ENCODE assay signal across 24 cellular contexts in genomic region chr6:31770860-31771259, GRCh38. TPM values are rescaled to one million over a fixed set of nuclear protein-coding genes. Genes with fewer than 3 reads are reported as not detected.
"Had no signal": no experiment of that assay in that cellular context is flagged by ENCODE, and none has a peak within 500 bp of the region (broad histone marks: within the 10 kb centered on the region; RNA-seq: fewer than 3 reads in every experiment).

No MANE protein-coding gene starts in this region.

- H3K27ac Mint-ChIP-seq: activated T-cell treated with anti-CD3 and anti-CD28 coated beads, Interleukin-2, amount 50 U/mL, for 72 hours; dendritic cell treated with granulocyte-macrophage colony-stimulating factor and Interleukin-4, amounts not matched to agents 40 ng/mL and 50 ng/mL, for 4 days; nephron progenitor cell; stimulated activated memory B cell treated with anti-CD40 and anti-IgM and Interleukin-4, amounts not matched to agents 10 μg/mL and 1 μg/mL and 100 μg/mL, for 72 hours had no signal

- ATAC-seq: activated T-cell treated with anti-CD3 and anti-CD28 coated beads, Interleukin-2, amount 50 U/mL, for 72 hours; esophagus mucosa; gastrocnemius medialis; stimulated activated memory B cell treated with anti-CD40 and anti-IgM and Interleukin-4, amounts not matched to agents 10 μg/mL and 1 μg/mL and 100 μg/mL, for 72 hours; upper lobe of right lung had no signal

- H3K36me3 ChIP-seq: ascending aorta, gastrocnemius medialis, left ventricle myocardium inferior, spleen, thoracic aorta, upper lobe of right lung had no signal

- H3K27me3 ChIP-seq: ascending aorta, gastrocnemius medialis, spleen, upper lobe of right lung had no signal

- H3K4me3 Mint-ChIP-seq: activated T-cell treated with anti-CD3 and anti-CD28 coated beads, Interleukin-2, amount 50 U/mL, for 72 hours; dendritic cell treated with granulocyte-macrophage colony-stimulating factor and Interleukin-4, amounts not matched to agents 40 ng/mL and 50 ng/mL, for 4 days; nephron progenitor cell; stimulated activated memory B cell treated with anti-CD40 and anti-IgM and Interleukin-4, amounts not matched to agents 10 μg/mL and 1 μg/mL and 100 μg/mL, for 72 hours had no signal

- H3K4me3 ChIP-seq: ascending aorta, gastrocnemius medialis, left ventricle myocardium inferior, spleen, thoracic aorta, upper lobe of right lung had no signal

- H3K9me3 Mint-ChIP-seq: activated T-cell treated with anti-CD3 and anti-CD28 coated beads, Interleukin-2, amount 50 U/mL, for 72 hours; dendritic cell treated with granulocyte-macrophage colony-stimulating factor and Interleukin-4, amounts not matched to agents 40 ng/mL and 50 ng/mL, for 4 days; nephron progenitor cell; stimulated activated memory B cell treated with anti-CD40 and anti-IgM and Interleukin-4, amounts not matched to agents 10 μg/mL and 1 μg/mL and 100 μg/mL, for 72 hours had no signal

- DNase-seq: activated CD4-positive, CD25-positive, alpha-beta regulatory T cell; activated gamma-delta T cell treated with Interleukin-2 at 50 U/mL for 16 hours; activated T-cell treated with anti-CD3 and anti-CD28 coated beads, Interleukin-2, amount 50 U/mL, for 72 hours; effector CD8-positive, alpha-beta T cell; gastrocnemius medialis; head of caudate nucleus; kidney glomerular epithelial cell; left ventricle myocardium inferior; mammary epithelial cell; midbrain; nephron progenitor cell; nucleus accumbens; stimulated activated CD4-positive, alpha-beta T cell treated with anti-CD3 and anti-CD28 coated beads, Interleukin-4, amount 100 ng/mL, for 4 hours; SW 1271; T-helper 9 cell; upper lobe of right lung had no signal

- H3K27me3 Mint-ChIP-seq: stimulated activated memory B cell treated with anti-CD40 and anti-IgM and Interleukin-4, amounts not matched to agents 10 μg/mL and 1 μg/mL and 100 μg/mL, for 72 hours had no signal

RNA-seq across cellular contexts. Expression of gene VWA7, which starts 6.3 kb away (rescaled TPM):
- total RNA-seq: ascending aorta, myocyte had no signal

RNA-seq across cellular contexts. Expression of gene SAPCD1, which starts 8.4 kb away (rescaled TPM):
- total RNA-seq: ascending aorta, cerebellum, gastrocnemius medialis, left ventricle myocardium inferior, myocyte had no signal
